17 cellular contexts compared by ENCODE assay signal in the genomic region with DNA sequence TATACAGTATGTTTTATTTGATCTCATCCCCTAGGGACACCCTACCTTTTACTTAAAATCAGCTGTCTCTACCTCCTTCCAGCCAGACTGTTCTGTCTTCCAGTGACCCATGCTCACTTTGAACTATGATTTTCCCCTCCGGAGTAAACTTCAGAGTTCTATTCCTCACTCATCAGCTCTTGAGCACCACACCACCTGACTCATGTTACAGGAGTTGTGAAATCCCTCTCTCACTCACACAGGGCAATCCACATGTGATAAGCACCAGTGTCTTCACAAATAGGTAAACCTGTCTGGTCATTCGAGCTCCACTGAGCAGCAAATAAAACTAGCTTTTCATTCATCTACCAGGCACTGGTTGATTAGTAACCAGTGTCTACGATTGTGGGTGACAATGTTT.
A peak's percentile ranks its signal among the peaks of the same experiment; 100 is the strongest.
DNase-seq lines count a peak whose midpoint lies in the region; ATAC-seq and TF ChIP-seq lines count a peak whose summit lies in the region.
"Had no signal": no experiment of that assay in that cellular context is flagged by ENCODE, and none has a peak within 500 bp of the region (broad histone marks: within the 10 kb centered on the region; RNA-seq: fewer than 3 reads in every experiment).

No MANE protein-coding gene starts in this region.

- H3K27me3 ChIP-seq in RWPE2 (ENCODE audit: insufficient read depth, poor library complexity, severe bottlenecking), result no peaks in the 10 kb centered on the region
- no peaks in the 10 kb centered on the region for H3K27me3 ChIP-seq in foreskin keratinocyte
- no peaks in the 10 kb centered on the region for H3K27me3 ChIP-seq in sigmoid colon
- H3K27me3 ChIP-seq: stomach had no signal

- WGBS in sigmoid colon, 2 donors, result 19 to 56% methylated on average over 3 of the region's 3 CpGs

- no peak overlapping the region for H3K4me3 ChIP-seq in RWPE2 (ENCODE audit: severe bottlenecking)
- no peak overlapping the region for H3K4me3 ChIP-seq in sigmoid colon
- H3K4me3 ChIP-seq: stomach had no signal

- H3K4me1 ChIP-seq in RWPE2 (ENCODE audit: insufficient read depth, poor library complexity, severe bottlenecking) (peaks cover 5% of the 10 kb centered on the region), foreskin keratinocyte (peaks cover 11% of the 10 kb centered on the region), sigmoid colon (no peaks in the 10 kb centered on the region)
- H3K4me1 ChIP-seq: stomach had no signal

- DNase-seq in HT-29 (ENCODE audit: low spot score) (peak; percentile 65), RWPE2 (ENCODE audit: low spot score) (no peak), foreskin keratinocyte (peak; percentile 51 to 80), renal cortical epithelial cell (ENCODE audit: low read depth) (peak; percentile 98), sigmoid colon (no peak)
- DNase-seq in activated CD8-positive, alpha-beta memory T cell treated with anti-CD3 and anti-CD28 coated beads for 24 hours, result no peak
- no peak for DNase-seq in stimulated activated CD4-positive, alpha-beta T cell treated with anti-CD3 and anti-CD28 coated beads, Interleukin-2, amount 100 ng/mL, for 24 hours
- DNase-seq: activated CD4-positive, alpha-beta T cell treated with anti-CD3 and anti-CD28 coated beads for 36 hours; activated T-cell treated with anti-CD3 and anti-CD28 coated beads, Interleukin-2, amount 50 U/mL, for 4 hours; amniotic stem cell; dermis blood vessel endothelial cell; islet precursor cell; NCI-H2081; stomach; T-helper 1 cell had no signal

- H3K27ac ChIP-seq in RWPE2 (ENCODE audit: poor library complexity, severe bottlenecking) (no peak overlapping the region), foreskin keratinocyte (no peak overlapping the region), sigmoid colon (no peak overlapping the region)
- H3K27ac ChIP-seq: KMS-11, stomach had no signal

- no peak for TF ChIP-seq EP300 in sigmoid colon (IDR thresholded peaks at IDR 0.05)

- no peak for TF ChIP-seq POLR2A in sigmoid colon (IDR thresholded peaks at IDR 0.05)

- H3K9me3 ChIP-seq in RWPE2 (ENCODE audit: severe bottlenecking), result no peaks in the 10 kb centered on the region
- H3K9me3 ChIP-seq in sigmoid colon, result no peaks in the 10 kb centered on the region
- H3K9me3 ChIP-seq: stomach had no signal

- H3K36me3 ChIP-seq in RWPE2 (ENCODE audit: low read depth), result no peaks in the 10 kb centered on the region
- no peaks in the 10 kb centered on the region for H3K36me3 ChIP-seq in sigmoid colon
- H3K36me3 ChIP-seq: stomach had no signal

- peak; percentile 93 for ATAC-seq in RWPE2 (ENCODE audit: low read depth)
- ATAC-seq in foreskin keratinocyte, result peak; percentile 69
- ATAC-seq in GM21390 (IDR thresholded peaks at IDR 0.05; ENCODE audit: unreplicated experiment), result no peak
- ATAC-seq: activated CD4-positive, alpha-beta T cell treated with anti-CD3 and anti-CD28 coated beads for 36 hours; activated T-cell treated with anti-CD3 and anti-CD28 coated beads, Interleukin-2, amount 50 U/mL, for 4 hours had no signal

- intact Hi-C loops in sigmoid colon (cut with DNase I), result no loop called here

- TF ChIP-seq CTCF in RWPE2 (IDR thresholded peaks at IDR 0.05; ENCODE audit: poor library complexity, severe bottlenecking) (no peak), foreskin keratinocyte (conservative IDR thresholded peaks at IDR 0.05) (no peak), sigmoid colon (IDR thresholded peaks at IDR 0.05) (no peak)

Comparison
In these comparisons a context has a peak if more than half of its experiments do, and no peak if none do; other contexts are left out.
1. DNase-seq: peak in HT-29 (single experiment), foreskin keratinocyte (2 of 2) and renal cortical epithelial cell (single experiment); none in RWPE2 (single experiment), activated CD8-positive, alpha-beta memory T cell treated with anti-CD3 and anti-CD28 coated beads for 24 hours (single experiment), sigmoid colon (single experiment) and stimulated activated CD4-positive, alpha-beta T cell treated with anti-CD3 and anti-CD28 coated beads, Interleukin-2, amount 100 ng/mL, for 24 hours (0 of 2).